Comparison of ENCODE assay signal across 7 cellular contexts in the genomic region with DNA sequence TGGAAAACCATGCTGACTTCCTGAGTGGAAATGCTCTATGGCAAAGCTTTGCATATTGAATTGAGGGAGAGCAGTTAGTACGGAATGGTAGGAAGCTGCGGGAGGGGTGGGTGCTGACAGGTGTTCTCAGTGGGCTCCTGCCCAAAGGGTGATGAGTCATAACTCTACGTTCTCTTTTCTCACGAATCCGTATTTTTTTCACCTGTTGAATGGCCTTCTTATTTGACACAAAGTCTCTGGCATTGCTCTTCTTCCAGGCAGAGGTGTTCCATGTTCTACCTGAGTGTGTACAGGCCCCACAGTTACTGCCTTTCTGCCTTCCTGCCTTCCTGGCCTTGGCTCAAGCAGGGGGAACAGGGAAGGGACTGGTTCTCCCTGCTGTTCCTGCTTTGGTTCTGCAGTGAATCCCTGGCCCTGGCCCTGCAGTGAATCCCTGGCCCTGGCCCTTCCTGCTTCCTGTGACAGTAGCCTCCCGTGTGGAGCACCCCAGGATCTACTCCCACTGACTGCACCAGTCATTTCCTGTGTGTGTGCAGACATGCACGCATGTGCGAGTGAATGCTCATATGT. TPM values are rescaled to one million over a fixed set of nuclear protein-coding genes. Genes with fewer than 3 reads are reported as not detected.
A peak's percentile ranks its signal among the peaks of the same experiment; 100 is the strongest.
DNase-seq lines count a peak whose midpoint lies in the region; ATAC-seq and TF ChIP-seq lines count a peak whose summit lies in the region.

No MANE protein-coding gene starts in this region.

- peaks cover 5% of the 10 kb centered on the region for H3K4me1 Mint-ChIP-seq in endodermal cell

- H3K4me3 ChIP-seq in endodermal cell (ENCODE audit: low read length) (no peak overlapping the region), skin epidermis (no peak overlapping the region)

- ATAC-seq in GM19043 (IDR thresholded peaks at IDR 0.05; ENCODE audit: low read depth, unreplicated experiment): peak; percentile 43

- H3K9me3 Mint-ChIP-seq in endodermal cell: no peaks in the 10 kb centered on the region

- H3K9me3 ChIP-seq in endodermal cell (ENCODE audit: control insufficient read depth, low read length): no peaks in the 10 kb centered on the region

- H3K4me3 Mint-ChIP-seq in endodermal cell: no peak overlapping the region

- peak; percentile 82 for DNase-seq in HT1080 (ENCODE audit: low read depth)
- no peak for DNase-seq in endodermal cell
- no peak for DNase-seq in SKM-1 treated with dmso at 0.1 percent for 144 hours (lab: John Stamatoyannopoulos, UW; ENCODE audit: unreplicated experiment)
- DNase-seq in epidermal melanocyte (ENCODE audit: insufficient read length, low spot score): no peak
- no peak for DNase-seq in activated CD4-positive, alpha-beta T cell treated with anti-CD3 and anti-CD28 coated beads, Interleukin-2, amount 50 U/mL, for 4 hours

- H3K27me3 ChIP-seq in endodermal cell (ENCODE audit: control insufficient read depth, insufficient read depth, low read length, poor library complexity, severe bottlenecking): no peaks in the 10 kb centered on the region

- H3K36me3 ChIP-seq in endodermal cell (ENCODE audit: control insufficient read depth, insufficient read depth, low read length): peaks cover 18% of the 10 kb centered on the region

- no peak for TF ChIP-seq CTCF in endodermal cell (conservative IDR thresholded peaks at IDR 0.05)

- H3K9ac ChIP-seq in endodermal cell (ENCODE audit: extremely low read depth, low read length, poor library complexity, severe bottlenecking): no peak overlapping the region

- H3K27me3 Mint-ChIP-seq in endodermal cell (ENCODE audit: insufficient read depth): no peaks in the 10 kb centered on the region

- no peaks in the 10 kb centered on the region for H3K4me1 ChIP-seq in endodermal cell (ENCODE audit: control insufficient read depth, insufficient read depth, low read length)

- 90% methylated on average over 8 of the region's 8 CpGs for WGBS in endodermal cell (ENCODE audit: insufficient coverage in 1 of 2, insufficient read length in 1 of 2), 2 experiments

- H3K27ac ChIP-seq in endodermal cell (ENCODE audit: low read depth, low read length) (no peak overlapping the region), skin epidermis (peak overlapping the region in 20 of 21 experiments; percentile 17 to 75 (median 62))

- peaks cover 11% of the 10 kb centered on the region for H3K36me3 Mint-ChIP-seq in endodermal cell (ENCODE audit: low read depth)

- peak overlapping the region; percentile 56 for H3K27ac Mint-ChIP-seq in endodermal cell

RNA-seq across cellular contexts. Expression of a gene that starts 31.9 kb away (rescaled TPM):
- 21.7 and 29.4 TPM in 2 replicates for total RNA-seq in HT1080 (2014; rRNA removed; shearing (Covaris generic))
- 23.4 and 27.8 TPM in 2 replicates for polyA plus RNA-seq in HT1080 (2015; cell fraction: cytosol; rRNA removed)
- polyA plus RNA-seq in HT1080 (2015; cell fraction: nucleus; rRNA removed): 29.1 and 32.7 TPM in 2 replicates
- total RNA-seq in endodermal cell: 10 to 100 TPM; 29.8 to 31.0 TPM
- polyA plus RNA-seq in endodermal cell (2013, experiment 1 of 2): 44.2 TPM
- 40.5 TPM for polyA plus RNA-seq in endodermal cell (2013, experiment 2 of 2)
